ENCODE assay signal across 8 cellular contexts in the genomic region with DNA sequence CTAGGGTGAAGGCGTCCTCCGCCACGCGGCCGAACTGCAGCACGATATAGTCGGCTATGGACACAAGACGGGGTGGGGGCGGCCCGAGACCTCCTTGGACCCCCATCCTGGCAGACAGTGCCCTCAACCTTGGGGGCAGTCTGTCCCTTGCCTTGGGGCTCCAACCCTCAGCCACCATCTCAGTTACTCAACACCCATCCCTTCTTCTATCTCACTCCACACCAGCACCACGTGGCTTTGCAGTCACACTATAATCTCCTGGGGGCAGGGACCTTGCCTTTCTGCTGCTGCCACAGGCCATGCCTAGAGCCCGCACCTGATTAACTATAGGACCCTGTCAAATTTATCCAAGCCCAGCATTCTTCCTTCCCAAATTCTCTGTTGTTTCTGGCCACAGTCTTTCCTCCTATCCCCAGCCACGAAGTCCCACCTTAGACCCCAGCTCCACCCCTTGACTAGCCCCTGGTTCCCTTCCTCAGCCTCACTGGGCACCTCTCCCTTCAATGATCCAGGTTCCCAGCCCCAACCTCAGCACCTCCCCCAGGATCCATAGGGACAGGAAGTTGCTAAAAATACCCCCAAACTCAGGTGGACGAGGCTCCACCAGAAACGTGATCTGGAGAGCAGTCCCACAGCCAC. TPM values are rescaled to one million over a fixed set of nuclear protein-coding genes. Genes with fewer than 3 reads are reported as not detected.
DNase-seq lines count a peak whose midpoint lies in the region; ATAC-seq and TF ChIP-seq lines count a peak whose summit lies in the region.

No MANE protein-coding gene starts in this region.

- CTCF ChIA-PET in T-cell (lab: Charles Lee) = interaction anchor here in 1 of 2 donors (0.6 kb wide), 2 partner anchors 34 to 183 kb away, joined by 4 to 5 read pairs; no protein-coding TSS in a partner anchor

- H3K27ac Mint-ChIP-seq in T-cell = no peak overlapping the region

- H3K4me1 Mint-ChIP-seq in T-cell = peaks cover 8 to 20% (median 16%) of the 10 kb centered on the region in 3 donors

- intact Hi-C loops in sciatic nerve (cut with DNase I) = no loop called here

- H3K9me3 Mint-ChIP-seq in T-cell = no peaks in the 10 kb centered on the region

- DNase-seq in HCEC 1CT (peak; percentile 47), T-cell (no peak), fibroblast of pulmonary artery (ENCODE audit: low read depth) (no peak), sciatic nerve (ENCODE audit: low spot score) (no peak), GDM1 (lab: John Stamatoyannopoulos, UW) (no peak), activated gamma-delta T cell (lab: John Stamatoyannopoulos, UW) (no peak)
- no peak for DNase-seq in activated CD4-positive, alpha-beta T cell treated with anti-CD3 and anti-CD28 coated beads for 4 hours

- ATAC-seq in T-cell (replicated peaks in 1 of 4) (no peak), sciatic nerve (peak; percentile 4), HG02970 (IDR thresholded peaks at IDR 0.05; ENCODE audit: low FRiP score, unreplicated experiment) (no peak)

- H3K36me3 Mint-ChIP-seq in T-cell = no peaks in the 10 kb centered on the region

- peak overlapping the region; percentile 71 for H3K4me3 ChIP-seq in fibroblast of pulmonary artery (replicated peaks; ENCODE audit: low read depth, low read length)

- H3K27me3 Mint-ChIP-seq in T-cell = peaks cover 0 to 32% of the 10 kb centered on the region in 2 donors

- TF ChIP-seq CTCF in fibroblast of pulmonary artery (IDR thresholded peaks at IDR 0.05; ENCODE audit: low read length, missing control alignments) = no peak

- peak overlapping the region; percentile 73 to 81 (median 74) for H3K4me3 Mint-ChIP-seq in T-cell

- POLR2A ChIA-PET in T-cell (lab: Charles Lee) = no interaction called here

RNA-seq across cellular contexts. Expression of a gene that starts 1.6 kb away (rescaled TPM):
- total RNA-seq in T-cell (under 1 TPM in 3 of 5 donors, not detected in 2; 0.26 to 0.53 (median 0.41) TPM), sciatic nerve (20.5 TPM)

RNA-seq across cellular contexts. Expression of a gene that starts 14.2 kb away (rescaled TPM):
- total RNA-seq in T-cell = not detected
- total RNA-seq in sciatic nerve = not detected

RNA-seq across cellular contexts. Expression of a gene that starts 30.3 kb away (rescaled TPM):
- total RNA-seq in T-cell (1,000 to 10,000 TPM; 1,890 to 2,203 (median 2,081) TPM), sciatic nerve (813 TPM)

RNA-seq across cellular contexts. Expression of a gene that starts 46.4 kb away (rescaled TPM):
- 10 to 100 TPM in 3 of 5 donors, 1 to 10 TPM in 2; 5.6 to 12.8 (median 11.7) TPM for total RNA-seq in T-cell
- total RNA-seq in sciatic nerve = 6.4 TPM

Comparison
In these comparisons a context has a peak if more than half of its experiments do, and no peak if none do; other contexts are left out.
1. RNA of a gene that starts 1.6 kb away (total RNA-seq): 20.5 TPM in sciatic nerve (single experiment); 0.26 to 0.53 TPM in T-cell; every median in the first group is over 10 times any median in the second.